1 cellular context compared by ENCODE assay signal in the genomic region with DNA sequence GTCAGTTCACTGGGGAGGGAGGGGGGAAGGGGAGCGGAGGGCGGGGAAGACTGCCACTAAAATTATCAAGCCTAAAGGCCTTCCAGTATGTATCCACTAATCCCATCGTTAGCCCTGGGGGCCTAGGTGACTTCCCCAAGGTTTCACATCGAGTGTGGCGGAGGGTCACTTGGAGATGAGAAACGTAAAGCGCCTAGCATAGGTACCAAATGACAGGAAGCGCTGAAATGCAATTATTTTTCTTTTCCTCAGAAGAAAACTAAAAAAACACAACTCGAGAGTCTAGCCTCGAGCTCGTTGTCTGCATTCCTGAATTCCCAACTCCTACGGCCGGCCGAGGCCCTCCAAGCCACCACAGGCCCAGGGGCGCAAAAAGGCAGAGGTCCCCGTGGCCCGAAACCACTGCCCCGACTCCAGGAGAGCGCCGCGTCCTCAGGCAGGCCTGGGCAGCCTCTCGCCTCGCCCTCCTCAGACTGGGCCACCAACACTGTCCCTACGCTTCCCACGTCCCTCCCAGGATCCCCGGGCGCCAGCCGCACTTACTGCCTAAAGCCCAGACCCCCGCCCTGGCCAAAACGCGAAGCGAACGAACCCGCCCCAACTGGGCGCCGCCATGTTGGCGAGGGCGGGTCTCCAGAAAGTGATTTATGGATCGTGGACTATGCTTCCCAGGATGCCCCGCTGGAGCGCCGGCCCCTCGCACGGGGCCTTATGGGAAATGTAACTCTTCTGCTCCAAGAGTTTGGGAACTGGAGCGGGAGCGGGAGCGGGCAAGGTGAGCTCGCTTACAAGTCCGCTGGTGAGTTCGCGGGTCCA.
TF ChIP-seq lines count a peak whose summit lies in the region.

A gene with protein sequence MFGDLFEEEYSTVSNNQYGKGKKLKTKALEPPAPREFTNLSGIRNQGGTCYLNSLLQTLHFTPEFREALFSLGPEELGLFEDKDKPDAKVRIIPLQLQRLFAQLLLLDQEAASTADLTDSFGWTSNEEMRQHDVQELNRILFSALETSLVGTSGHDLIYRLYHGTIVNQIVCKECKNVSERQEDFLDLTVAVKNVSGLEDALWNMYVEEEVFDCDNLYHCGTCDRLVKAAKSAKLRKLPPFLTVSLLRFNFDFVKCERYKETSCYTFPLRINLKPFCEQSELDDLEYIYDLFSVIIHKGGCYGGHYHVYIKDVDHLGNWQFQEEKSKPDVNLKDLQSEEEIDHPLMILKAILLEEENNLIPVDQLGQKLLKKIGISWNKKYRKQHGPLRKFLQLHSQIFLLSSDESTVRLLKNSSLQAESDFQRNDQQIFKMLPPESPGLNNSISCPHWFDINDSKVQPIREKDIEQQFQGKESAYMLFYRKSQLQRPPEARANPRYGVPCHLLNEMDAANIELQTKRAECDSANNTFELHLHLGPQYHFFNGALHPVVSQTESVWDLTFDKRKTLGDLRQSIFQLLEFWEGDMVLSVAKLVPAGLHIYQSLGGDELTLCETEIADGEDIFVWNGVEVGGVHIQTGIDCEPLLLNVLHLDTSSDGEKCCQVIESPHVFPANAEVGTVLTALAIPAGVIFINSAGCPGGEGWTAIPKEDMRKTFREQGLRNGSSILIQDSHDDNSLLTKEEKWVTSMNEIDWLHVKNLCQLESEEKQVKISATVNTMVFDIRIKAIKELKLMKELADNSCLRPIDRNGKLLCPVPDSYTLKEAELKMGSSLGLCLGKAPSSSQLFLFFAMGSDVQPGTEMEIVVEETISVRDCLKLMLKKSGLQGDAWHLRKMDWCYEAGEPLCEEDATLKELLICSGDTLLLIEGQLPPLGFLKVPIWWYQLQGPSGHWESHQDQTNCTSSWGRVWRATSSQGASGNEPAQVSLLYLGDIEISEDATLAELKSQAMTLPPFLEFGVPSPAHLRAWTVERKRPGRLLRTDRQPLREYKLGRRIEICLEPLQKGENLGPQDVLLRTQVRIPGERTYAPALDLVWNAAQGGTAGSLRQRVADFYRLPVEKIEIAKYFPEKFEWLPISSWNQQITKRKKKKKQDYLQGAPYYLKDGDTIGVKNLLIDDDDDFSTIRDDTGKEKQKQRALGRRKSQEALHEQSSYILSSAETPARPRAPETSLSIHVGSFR (minus strand): TSS at position 642 of the 816 bp plus-strand sequence. CDS start 1,228 bp downstream, outside the sequence.

TF ChIP-seq in SK-N-SH, 30 proteins besides CTCF, POLR2A, EP300 and RAD21 (continued from another document):
- peak; percentile 74; the same call in 1 of the 2 replicates for TF ChIP-seq SIN3A (IDR thresholded peaks at IDR 0.05; ENCODE audit: borderline replicate concordance, low read depth, low read length)
- peak; percentile 22; the same call in 1 of the 2 replicates for TF ChIP-seq NFIC (IDR thresholded peaks at IDR 0.05; ENCODE audit: borderline replicate concordance)
- TF ChIP-seq FOXM1 (IDR thresholded peaks at IDR 0.05; ENCODE audit: low read depth) = no peak
- TF ChIP-seq, protein P1, sequence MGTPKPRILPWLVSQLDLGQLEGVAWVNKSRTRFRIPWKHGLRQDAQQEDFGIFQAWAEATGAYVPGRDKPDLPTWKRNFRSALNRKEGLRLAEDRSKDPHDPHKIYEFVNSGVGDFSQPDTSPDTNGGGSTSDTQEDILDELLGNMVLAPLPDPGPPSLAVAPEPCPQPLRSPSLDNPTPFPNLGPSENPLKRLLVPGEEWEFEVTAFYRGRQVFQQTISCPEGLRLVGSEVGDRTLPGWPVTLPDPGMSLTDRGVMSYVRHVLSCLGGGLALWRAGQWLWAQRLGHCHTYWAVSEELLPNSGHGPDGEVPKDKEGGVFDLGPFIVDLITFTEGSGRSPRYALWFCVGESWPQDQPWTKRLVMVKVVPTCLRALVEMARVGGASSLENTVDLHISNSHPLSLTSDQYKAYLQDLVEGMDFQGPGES (IDR thresholded peaks at IDR 0.05; ENCODE audit: low read depth, low read length) = no peak
- TF ChIP-seq, protein P2, sequence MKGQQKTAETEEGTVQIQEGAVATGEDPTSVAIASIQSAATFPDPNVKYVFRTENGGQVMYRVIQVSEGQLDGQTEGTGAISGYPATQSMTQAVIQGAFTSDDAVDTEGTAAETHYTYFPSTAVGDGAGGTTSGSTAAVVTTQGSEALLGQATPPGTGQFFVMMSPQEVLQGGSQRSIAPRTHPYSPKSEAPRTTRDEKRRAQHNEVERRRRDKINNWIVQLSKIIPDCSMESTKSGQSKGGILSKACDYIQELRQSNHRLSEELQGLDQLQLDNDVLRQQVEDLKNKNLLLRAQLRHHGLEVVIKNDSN (IDR thresholded peaks at IDR 0.05; ENCODE audit: borderline replicate concordance, low read depth) = no peak
- TF ChIP-seq CHD2 (IDR thresholded peaks at IDR 0.05; ENCODE audit: low read length, partially characterized antibody) = no peak
- TF ChIP-seq MXI1 (IDR thresholded peaks at IDR 0.05; ENCODE audit: low read depth, low read length) = peak; percentile 34; the same call in 1 of the 2 replicates
- TF ChIP-seq MEF2A (IDR thresholded peaks at IDR 0.05; ENCODE audit: borderline replicate concordance, low read depth) = no peak
- TF ChIP-seq, protein P3, sequence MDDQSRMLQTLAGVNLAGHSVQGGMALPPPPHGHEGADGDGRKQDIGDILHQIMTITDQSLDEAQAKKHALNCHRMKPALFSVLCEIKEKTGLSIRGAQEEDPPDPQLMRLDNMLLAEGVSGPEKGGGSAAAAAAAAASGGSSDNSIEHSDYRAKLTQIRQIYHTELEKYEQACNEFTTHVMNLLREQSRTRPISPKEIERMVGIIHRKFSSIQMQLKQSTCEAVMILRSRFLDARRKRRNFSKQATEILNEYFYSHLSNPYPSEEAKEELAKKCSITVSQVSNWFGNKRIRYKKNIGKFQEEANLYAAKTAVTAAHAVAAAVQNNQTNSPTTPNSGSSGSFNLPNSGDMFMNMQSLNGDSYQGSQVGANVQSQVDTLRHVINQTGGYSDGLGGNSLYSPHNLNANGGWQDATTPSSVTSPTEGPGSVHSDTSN (IDR thresholded peaks at IDR 0.05) = peak; percentile 83
- TF ChIP-seq, protein P4, sequence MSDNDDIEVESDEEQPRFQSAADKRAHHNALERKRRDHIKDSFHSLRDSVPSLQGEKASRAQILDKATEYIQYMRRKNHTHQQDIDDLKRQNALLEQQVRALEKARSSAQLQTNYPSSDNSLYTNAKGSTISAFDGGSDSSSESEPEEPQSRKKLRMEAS (IDR thresholded peaks at IDR 0.05; ENCODE audit: low read depth) = peak; percentile 38; the same call in 1 of the 2 replicates
- no peak for TF ChIP-seq GATA2 (CRISPR knock-in tag; IDR thresholded peaks at IDR 0.05)
- TF ChIP-seq TEAD4 (IDR thresholded peaks at IDR 0.05; ENCODE audit: borderline replicate concordance, insufficient read depth) = no peak
- TF ChIP-seq SMC3 (IDR thresholded peaks at IDR 0.05; ENCODE audit: low read depth, low read length) = no peak
- TF ChIP-seq GABPA (IDR thresholded peaks at IDR 0.05; ENCODE audit: low read depth) = 0 out of 2 replicates have a peak, but pooled peaks have one; percentile 11
- no peak for TF ChIP-seq FOSL2 (IDR thresholded peaks at IDR 0.05; ENCODE audit: borderline replicate concordance, low read depth)
- TF ChIP-seq TAF1 (IDR thresholded peaks at IDR 0.05; ENCODE audit: borderline replicate concordance, low read depth, low read length) = peak; percentile 99
- TF ChIP-seq, protein P5, sequence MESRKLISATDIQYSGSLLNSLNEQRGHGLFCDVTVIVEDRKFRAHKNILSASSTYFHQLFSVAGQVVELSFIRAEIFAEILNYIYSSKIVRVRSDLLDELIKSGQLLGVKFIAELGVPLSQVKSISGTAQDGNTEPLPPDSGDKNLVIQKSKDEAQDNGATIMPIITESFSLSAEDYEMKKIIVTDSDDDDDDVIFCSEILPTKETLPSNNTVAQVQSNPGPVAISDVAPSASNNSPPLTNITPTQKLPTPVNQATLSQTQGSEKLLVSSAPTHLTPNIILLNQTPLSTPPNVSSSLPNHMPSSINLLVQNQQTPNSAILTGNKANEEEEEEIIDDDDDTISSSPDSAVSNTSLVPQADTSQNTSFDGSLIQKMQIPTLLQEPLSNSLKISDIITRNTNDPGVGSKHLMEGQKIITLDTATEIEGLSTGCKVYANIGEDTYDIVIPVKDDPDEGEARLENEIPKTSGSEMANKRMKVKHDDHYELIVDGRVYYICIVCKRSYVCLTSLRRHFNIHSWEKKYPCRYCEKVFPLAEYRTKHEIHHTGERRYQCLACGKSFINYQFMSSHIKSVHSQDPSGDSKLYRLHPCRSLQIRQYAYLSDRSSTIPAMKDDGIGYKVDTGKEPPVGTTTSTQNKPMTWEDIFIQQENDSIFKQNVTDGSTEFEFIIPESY (IDR thresholded peaks at IDR 0.05; ENCODE audit: borderline replicate concordance, low read depth) = no peak
